ENCODE assay signal across 8 cellular contexts in genomic region chr22:36387664-36387913, GRCh38. TPM values are rescaled to one million over a fixed set of nuclear protein-coding genes. Genes with fewer than 3 reads are reported as not detected.
DNase-seq lines count a peak whose midpoint lies in the region; ATAC-seq and TF ChIP-seq lines count a peak whose summit lies in the region.

No MANE protein-coding gene starts in this region.

- peaks cover 9% of the 10 kb centered on the region for H3K27me3 ChIP-seq in Loucy (ENCODE audit: insufficient read depth, low read length, poor library complexity, severe bottlenecking)

- ATAC-seq in GM19438 (IDR thresholded peaks at IDR 0.05; ENCODE audit: low read depth, unreplicated experiment), result peak; percentile 2
- no peak for ATAC-seq in GM21381 (IDR thresholded peaks at IDR 0.05; ENCODE audit: unreplicated experiment)

- TF ChIP-seq CTCF in Loucy (conservative IDR thresholded peaks at IDR 0.05; ENCODE audit: low read length) (no peak), endothelial cell (IDR thresholded peaks at IDR 0.05; ENCODE audit: unreplicated experiment) (no peak), osteocyte (IDR thresholded peaks at IDR 0.05) (no peak)

- H3K36me3 Mint-ChIP-seq in endothelial cell (ENCODE audit: low read depth, unreplicated experiment) (peaks cover 15% of the 10 kb centered on the region), osteocyte (ENCODE audit: unreplicated experiment) (peaks cover 15% of the 10 kb centered on the region)

- peak overlapping the region; percentile 90 for H3K9ac ChIP-seq in Loucy (ENCODE audit: low read depth, low read length, poor library complexity, severe bottlenecking)

- H3K9me3 ChIP-seq in Loucy (ENCODE audit: insufficient read depth, low read depth, low read length), result no peaks in the 10 kb centered on the region

- H3K9me3 Mint-ChIP-seq in endothelial cell (ENCODE audit: unreplicated experiment) (peaks cover 5% of the 10 kb centered on the region), osteocyte (ENCODE audit: unreplicated experiment) (no peaks in the 10 kb centered on the region)

- no peaks in the 10 kb centered on the region for H3K36me3 ChIP-seq in Loucy (ENCODE audit: insufficient read depth, low read length)

- no peak overlapping the region for H2AFZ ChIP-seq in Loucy (ENCODE audit: low read length)

- H3K4me2 ChIP-seq in Loucy (ENCODE audit: low read depth, low read length, poor library complexity, severe bottlenecking), result no peak overlapping the region

- H3K9me2 ChIP-seq in Loucy (replicated peaks; ENCODE audit: low read depth, low read length), result no peaks in the 10 kb centered on the region

- peaks cover 9% of the 10 kb centered on the region; the same call in 1 of the 2 replicates for H3F3A ChIP-seq in Loucy (ENCODE audit: low read depth)

- H3K4me1 ChIP-seq in Loucy (ENCODE audit: insufficient read depth, low read length, poor library complexity, severe bottlenecking), result peaks cover 37% of the 10 kb centered on the region

- peaks cover 14% of the 10 kb centered on the region for H3K27me3 Mint-ChIP-seq in endothelial cell (ENCODE audit: unreplicated experiment)
- no peaks in the 10 kb centered on the region for H3K27me3 Mint-ChIP-seq in osteocyte (ENCODE audit: unreplicated experiment)

- peak overlapping the region; percentile 92 for H3K4me3 Mint-ChIP-seq in endothelial cell (ENCODE audit: unreplicated experiment)
- peak overlapping the region; percentile 71 for H3K4me3 Mint-ChIP-seq in osteocyte (ENCODE audit: unreplicated experiment)

- peaks cover 72% of the 10 kb centered on the region for H3K79me2 ChIP-seq in Loucy (ENCODE audit: insufficient read depth, low read length)

- peaks cover 43% of the 10 kb centered on the region for H4K20me1 ChIP-seq in Loucy (ENCODE audit: insufficient read depth, low read length, poor library complexity, severe bottlenecking)

- DNase-seq in endothelial cell (ENCODE audit: low spot score), result no peak
- no peak for DNase-seq in osteocyte (ENCODE audit: extremely low spot score, unreplicated experiment)
- DNase-seq in iPS-NIHi11 (ENCODE audit: low spot score), result no peak
- DNase-seq in NOMO-1 treated with dmso at 0.1 percent for 144 hours (lab: John Stamatoyannopoulos, UW; ENCODE audit: unreplicated experiment), result no peak
- no peak for DNase-seq in NCI-H2029 treated with DMSO at 0.1 percent for 48 hours (lab: John Stamatoyannopoulos, UW)

- H3K27ac Mint-ChIP-seq in endothelial cell (ENCODE audit: unreplicated experiment) (no peak overlapping the region), osteocyte (ENCODE audit: unreplicated experiment) (peak overlapping the region; percentile 69)

- peak overlapping the region; percentile 89 for H3K4me3 ChIP-seq in Loucy (ENCODE audit: low read length, poor library complexity, severe bottlenecking)

- H3K4me1 Mint-ChIP-seq in endothelial cell (ENCODE audit: unreplicated experiment) (peaks cover 32% of the 10 kb centered on the region), osteocyte (ENCODE audit: unreplicated experiment) (peaks cover 49% of the 10 kb centered on the region)

RNA-seq across cellular contexts. Expression of gene MYH9, which starts 0.2 kb away (rescaled TPM):
- 931 TPM for total RNA-seq in endothelial cell (ENCODE audit: unreplicated experiment)
- 938 and 1,044 TPM in 2 replicates for total RNA-seq in osteocyte
